In the genomic region with DNA sequence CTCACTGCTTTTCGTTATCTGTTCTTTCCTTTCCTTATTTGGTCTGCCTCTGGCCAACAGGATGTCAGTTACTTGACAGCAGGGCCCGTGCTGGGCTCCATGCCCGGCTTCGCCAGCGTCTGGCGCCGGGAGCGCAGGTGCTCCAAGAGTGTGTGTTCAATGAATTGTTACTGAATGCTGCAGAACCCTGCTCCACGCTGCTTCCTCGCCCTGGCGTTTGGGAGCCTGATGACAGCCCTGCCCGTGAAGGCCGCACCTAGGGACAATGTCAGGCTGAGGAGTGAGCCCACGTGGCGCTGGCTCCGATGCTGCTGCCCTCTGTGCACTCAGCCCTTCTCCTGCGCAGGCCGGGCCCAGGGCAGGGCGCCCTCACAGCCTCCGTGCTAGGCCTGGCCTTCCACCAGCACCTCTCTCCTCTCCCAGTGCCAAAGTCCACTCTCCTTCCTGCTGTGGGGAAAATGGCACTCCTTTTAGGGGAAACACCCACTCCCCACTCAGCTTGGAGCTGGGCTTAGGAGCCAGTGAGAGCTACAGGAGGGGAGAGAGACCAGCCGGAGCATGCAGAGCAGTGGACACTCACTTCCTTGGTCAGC, we compare ENCODE assay signal across 1 cellular context.
A peak's percentile ranks its signal among the peaks of the same experiment; 100 is the strongest.
TF ChIP-seq lines count a peak whose summit lies in the region.

No MANE protein-coding gene starts in this region.

TF ChIP-seq in HepG2, 621 proteins besides CTCF, POLR2A, EP300 and RAD21 (continued from another document):
- no peak for TF ChIP-seq ZNF800 (CRISPR knock-in tag; IDR thresholded peaks at IDR 0.05)
- no peak for TF ChIP-seq ZNF543 (CRISPR knock-in tag; IDR thresholded peaks at IDR 0.05)
- TF ChIP-seq, protein P1, sequence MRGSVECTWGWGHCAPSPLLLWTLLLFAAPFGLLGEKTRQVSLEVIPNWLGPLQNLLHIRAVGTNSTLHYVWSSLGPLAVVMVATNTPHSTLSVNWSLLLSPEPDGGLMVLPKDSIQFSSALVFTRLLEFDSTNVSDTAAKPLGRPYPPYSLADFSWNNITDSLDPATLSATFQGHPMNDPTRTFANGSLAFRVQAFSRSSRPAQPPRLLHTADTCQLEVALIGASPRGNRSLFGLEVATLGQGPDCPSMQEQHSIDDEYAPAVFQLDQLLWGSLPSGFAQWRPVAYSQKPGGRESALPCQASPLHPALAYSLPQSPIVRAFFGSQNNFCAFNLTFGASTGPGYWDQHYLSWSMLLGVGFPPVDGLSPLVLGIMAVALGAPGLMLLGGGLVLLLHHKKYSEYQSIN (CRISPR knock-in tag; IDR thresholded peaks at IDR 0.05; ENCODE audit: borderline replicate concordance): no peak
- no peak for TF ChIP-seq ZNF629 (CRISPR knock-in tag; conservative IDR thresholded peaks at IDR 0.05)
- 0 out of 2 replicates have a peak, but pooled peaks have one; percentile 25 for TF ChIP-seq ZNF121 (CRISPR knock-in tag; IDR thresholded peaks at IDR 0.05)
- no peak for TF ChIP-seq POLR2AphosphoS5 (IDR thresholded peaks at IDR 0.05; ENCODE audit: low read depth, low read length)
- peak; percentile 55; the same call in 1 of the 2 replicates for TF ChIP-seq SAP130 (CRISPR knock-in tag; IDR thresholded peaks at IDR 0.05; ENCODE audit: low read depth)
- TF ChIP-seq, protein P2, sequence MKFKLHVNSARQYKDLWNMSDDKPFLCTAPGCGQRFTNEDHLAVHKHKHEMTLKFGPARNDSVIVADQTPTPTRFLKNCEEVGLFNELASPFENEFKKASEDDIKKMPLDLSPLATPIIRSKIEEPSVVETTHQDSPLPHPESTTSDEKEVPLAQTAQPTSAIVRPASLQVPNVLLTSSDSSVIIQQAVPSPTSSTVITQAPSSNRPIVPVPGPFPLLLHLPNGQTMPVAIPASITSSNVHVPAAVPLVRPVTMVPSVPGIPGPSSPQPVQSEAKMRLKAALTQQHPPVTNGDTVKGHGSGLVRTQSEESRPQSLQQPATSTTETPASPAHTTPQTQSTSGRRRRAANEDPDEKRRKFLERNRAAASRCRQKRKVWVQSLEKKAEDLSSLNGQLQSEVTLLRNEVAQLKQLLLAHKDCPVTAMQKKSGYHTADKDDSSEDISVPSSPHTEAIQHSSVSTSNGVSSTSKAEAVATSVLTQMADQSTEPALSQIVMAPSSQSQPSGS (CRISPR knock-in tag; IDR thresholded peaks at IDR 0.05): no peak; the same call in 1 of the 2 replicates
- no peak for TF ChIP-seq ZNF280B (CRISPR knock-in tag; IDR thresholded peaks at IDR 0.05; ENCODE audit: borderline replicate concordance)
- TF ChIP-seq, protein P3, sequence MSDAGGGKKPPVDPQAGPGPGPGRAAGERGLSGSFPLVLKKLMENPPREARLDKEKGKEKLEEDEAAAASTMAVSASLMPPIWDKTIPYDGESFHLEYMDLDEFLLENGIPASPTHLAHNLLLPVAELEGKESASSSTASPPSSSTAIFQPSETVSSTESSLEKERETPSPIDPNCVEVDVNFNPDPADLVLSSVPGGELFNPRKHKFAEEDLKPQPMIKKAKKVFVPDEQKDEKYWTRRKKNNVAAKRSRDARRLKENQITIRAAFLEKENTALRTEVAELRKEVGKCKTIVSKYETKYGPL (CRISPR knock-in tag; IDR thresholded peaks at IDR 0.05): no peak
- TF ChIP-seq IKZF4 (CRISPR knock-in tag; IDR thresholded peaks at IDR 0.05; ENCODE audit: borderline replicate concordance, low read depth, not compliant biosample characterization): no peak
- no peak for TF ChIP-seq ZNF12 (CRISPR knock-in tag; IDR thresholded peaks at IDR 0.05)
- no peak for TF ChIP-seq ZNF605 (CRISPR knock-in tag; IDR thresholded peaks at IDR 0.05)
- TF ChIP-seq, protein P4, sequence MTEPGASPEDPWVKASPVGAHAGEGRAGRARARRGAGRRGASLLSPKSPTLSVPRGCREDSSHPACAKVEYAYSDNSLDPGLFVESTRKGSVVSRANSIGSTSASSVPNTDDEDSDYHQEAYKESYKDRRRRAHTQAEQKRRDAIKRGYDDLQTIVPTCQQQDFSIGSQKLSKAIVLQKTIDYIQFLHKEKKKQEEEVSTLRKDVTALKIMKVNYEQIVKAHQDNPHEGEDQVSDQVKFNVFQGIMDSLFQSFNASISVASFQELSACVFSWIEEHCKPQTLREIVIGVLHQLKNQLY (CRISPR knock-in tag; IDR thresholded peaks at IDR 0.05): no peak
- TF ChIP-seq REXO4 (CRISPR knock-in tag; IDR thresholded peaks at IDR 0.05; ENCODE audit: borderline replicate concordance): no peak
- TF ChIP-seq TBL1XR1 (IDR thresholded peaks at IDR 0.05; ENCODE audit: borderline replicate concordance, low read length, partially characterized antibody): no peak
- no peak for TF ChIP-seq HCFC1 (IDR thresholded peaks at IDR 0.05; ENCODE audit: low read depth, low read length)
- no peak for TF ChIP-seq ZNF777 (CRISPR knock-in tag; IDR thresholded peaks at IDR 0.05)
- TF ChIP-seq FOXC1 (CRISPR knock-in tag; IDR thresholded peaks at IDR 0.05; ENCODE audit: borderline replicate concordance): no peak
- no peak for TF ChIP-seq ZNF547 (CRISPR knock-in tag; IDR thresholded peaks at IDR 0.05)
- TF ChIP-seq NFRKB (IDR thresholded peaks at IDR 0.05): no peak
- TF ChIP-seq ZEB1 (IDR thresholded peaks at IDR 0.05; ENCODE audit: insufficient replicate concordance, low read depth): no peak
- TF ChIP-seq ZNF761 (CRISPR knock-in tag; conservative IDR thresholded peaks at IDR 0.05): no peak
- TF ChIP-seq ZBTB7B (CRISPR knock-in tag; IDR thresholded peaks at IDR 0.05): no peak
- TF ChIP-seq MEF2D (CRISPR knock-in tag; IDR thresholded peaks at IDR 0.05): no peak
- TF ChIP-seq KAT8 (CRISPR knock-in tag; IDR thresholded peaks at IDR 0.05): no peak
TF ChIP-seq in HepG2: peak in this region for 87.
